1 cellular context compared by ENCODE assay signal in genomic region chr18:75070625-75071483, GRCh38.
TF ChIP-seq lines count a peak whose summit lies in the region.

No MANE protein-coding gene starts in this region.

TF ChIP-seq in HepG2, 621 proteins besides CTCF, POLR2A, EP300 and RAD21 (continued from another document and continues in another):
- peak; percentile 60 for TF ChIP-seq ARID5B (CRISPR knock-in tag; IDR thresholded peaks at IDR 0.05)
- no peak for TF ChIP-seq ARHGAP35 (CRISPR knock-in tag; IDR thresholded peaks at IDR 0.05; ENCODE audit: borderline replicate concordance)
- no peak for TF ChIP-seq TERF1 (CRISPR knock-in tag; IDR thresholded peaks at IDR 0.05)
- peak; percentile 66; the same call in 1 of the 2 replicates for TF ChIP-seq BHLHE40 (IDR thresholded peaks at IDR 0.05; ENCODE audit: low read length)
- TF ChIP-seq MXI1 (IDR thresholded peaks at IDR 0.05; ENCODE audit: borderline replicate concordance, low read depth, low read length): peak; percentile 26; the same call in 1 of the 3 replicates
- 0 out of 2 replicates have a peak, but pooled peaks have one; percentile 45 for TF ChIP-seq ZNF878 (CRISPR knock-in tag; IDR thresholded peaks at IDR 0.05)
- TF ChIP-seq ZNF367 (CRISPR knock-in tag; IDR thresholded peaks at IDR 0.05; ENCODE audit: borderline replicate concordance): no peak
- TF ChIP-seq HNF1B (CRISPR knock-in tag; IDR thresholded peaks at IDR 0.05): 0 out of 2 replicates have a peak, but pooled peaks have one; percentile 48
- TF ChIP-seq SOX5 (CRISPR knock-in tag; IDR thresholded peaks at IDR 0.05; ENCODE audit: borderline replicate concordance): peak; percentile 30; the same call in 1 of the 2 replicates
- TF ChIP-seq ZFP91 (CRISPR knock-in tag; IDR thresholded peaks at IDR 0.05; ENCODE audit: borderline replicate concordance): no peak
- TF ChIP-seq ZSCAN20 (CRISPR knock-in tag; IDR thresholded peaks at IDR 0.05; ENCODE audit: borderline replicate concordance): no peak
- TF ChIP-seq SIN3B (IDR thresholded peaks at IDR 0.05; ENCODE audit: low read length): no peak
- no peak for TF ChIP-seq SOX13 (IDR thresholded peaks at IDR 0.05)
- 0 out of 4 replicates have a peak, but pooled peaks of 1 of the 2 experiments have one; percentile 18 for TF ChIP-seq SOX13 (CRISPR knock-in tag; conservative IDR thresholded peaks at IDR 0.05 in 1 of 2, IDR thresholded peaks at IDR 0.05 in 1 of 2)
- 0 out of 2 replicates have a peak, but pooled peaks have one; percentile 39 for TF ChIP-seq ZNF670 (CRISPR knock-in tag; IDR thresholded peaks at IDR 0.05; ENCODE audit: borderline replicate concordance)
- no peak for TF ChIP-seq EZH2 (conservative IDR thresholded peaks at IDR 0.05; ENCODE audit: low read depth, low read length)
- no peak for TF ChIP-seq ZNF619 (CRISPR knock-in tag; IDR thresholded peaks at IDR 0.05)
- peak; percentile 52; the same call in 1 of the 2 replicates for TF ChIP-seq KAT8 (CRISPR knock-in tag; IDR thresholded peaks at IDR 0.05)
- no peak for TF ChIP-seq RFXANK (CRISPR knock-in tag; IDR thresholded peaks at IDR 0.05)
- TF ChIP-seq ASH2L (IDR thresholded peaks at IDR 0.05; ENCODE audit: insufficient read length, low read depth, low read length): peak; percentile 11
- TF ChIP-seq HNF4A (CRISPR knock-in tag; IDR thresholded peaks at IDR 0.05): no peak
- 0 out of 2 replicates have a peak, but pooled peaks have one; percentile 21 for TF ChIP-seq HDAC1 (CRISPR knock-in tag; IDR thresholded peaks at IDR 0.05)
- TF ChIP-seq JUND (CRISPR knock-in tag; IDR thresholded peaks at IDR 0.05): no peak
- no peak for TF ChIP-seq LCORL (IDR thresholded peaks at IDR 0.05)
- TF ChIP-seq LCORL (CRISPR knock-in tag; IDR thresholded peaks at IDR 0.05): 0 out of 2 replicates have a peak, but pooled peaks have one; percentile 48
- TF ChIP-seq ELF3 (CRISPR knock-in tag; IDR thresholded peaks at IDR 0.05): peak; percentile 59
- no peak for TF ChIP-seq HHEX (CRISPR knock-in tag; IDR thresholded peaks at IDR 0.05)
- peak; percentile 55; the same call in 1 of the 2 replicates for TF ChIP-seq TFE3 (CRISPR knock-in tag; IDR thresholded peaks at IDR 0.05)
- no peak for TF ChIP-seq ZFX (CRISPR knock-in tag; IDR thresholded peaks at IDR 0.05; ENCODE audit: low read depth)
- no peak for TF ChIP-seq AHDC1 (CRISPR knock-in tag; IDR thresholded peaks at IDR 0.05; ENCODE audit: borderline replicate concordance)
- TF ChIP-seq ZNF292 (CRISPR knock-in tag; IDR thresholded peaks at IDR 0.05; ENCODE audit: borderline replicate concordance, low read depth): no peak; the same call in 1 of the 2 replicates
- no peak for TF ChIP-seq ZNF20 (CRISPR knock-in tag; IDR thresholded peaks at IDR 0.05)
- 0 out of 2 replicates have a peak, but pooled peaks have one; percentile 47 for TF ChIP-seq MED1 (CRISPR knock-in tag; IDR thresholded peaks at IDR 0.05)
- TF ChIP-seq ZNF414 (CRISPR knock-in tag; IDR thresholded peaks at IDR 0.05): 0 out of 2 replicates have a peak, but pooled peaks have one; percentile 28
- TF ChIP-seq MAFK (conservative IDR thresholded peaks at IDR 0.05 in 1 of 2, IDR thresholded peaks at IDR 0.05 in 1 of 2; ENCODE audit: low read length in 2 of 2): 0 out of 4 replicates have a peak, but pooled peaks of 1 of the 2 experiments have one; percentile 17
- no peak for TF ChIP-seq HIC2 (CRISPR knock-in tag; IDR thresholded peaks at IDR 0.05; ENCODE audit: low read depth)
- TF ChIP-seq ZBTB49 (CRISPR knock-in tag; IDR thresholded peaks at IDR 0.05; ENCODE audit: borderline replicate concordance): no peak
